Comparison of ENCODE assay signal across 14 cellular contexts in genomic region chr7:102568620-102569019, GRCh38. TPM values are rescaled to one million over a fixed set of nuclear protein-coding genes. Genes with fewer than 3 reads are reported as not detected.
DNase-seq lines count a peak whose midpoint lies in the region; ATAC-seq and TF ChIP-seq lines count a peak whose summit lies in the region.
"Not testable (repeated sequence)": the region's sequence is repeated elsewhere in the genome, so short reads cannot be mapped to it uniquely, and the experiment has no call there.
"Had no signal": no experiment of that assay in that cellular context is flagged by ENCODE, and none has a peak within 500 bp of the region (broad histone marks: within the 10 kb centered on the region; RNA-seq: fewer than 3 reads in every experiment).

No MANE protein-coding gene starts in this region.

- H3K4me1 ChIP-seq in heart left ventricle, lower lobe of right lung: not testable (repeated sequence)

- intact Hi-C loops in activated CD4-positive, alpha-beta T cell treated with anti-CD3 and anti-CD28 coated beads, Interleukin-2, amount 10 ng/mL, durations not matched to agents 24 days and 14 days (cut with micrococcal nuclease); heart left ventricle (cut with DNase I); lower lobe of right lung (cut with DNase I); posterior vena cava (cut with DNase I): not testable (repeated sequence)

- peaks cover 0 to 15% (median 0%) of the 10 kb centered on the region in 9 donors for H3K36me3 ChIP-seq in heart left ventricle
- H3K36me3 ChIP-seq in lower lobe of right lung: peaks cover 17% of the 10 kb centered on the region

- WGBS in heart left ventricle, 4 donors: 75 to 95% (median 93%) methylated on average over 4 to 5 of the region's 11 CpGs; no CpG with 5 or more reads in 1 of the 4 donors

- not testable (repeated sequence) for H3K9me3 Mint-ChIP-seq in activated CD4-positive, alpha-beta T cell treated with anti-CD3 and anti-CD28 coated beads, Interleukin-2, amount 10 ng/mL, durations not matched to agents 24 days and 14 days; chondrocyte (ENCODE audit: low read depth); osteocyte (ENCODE audit: unreplicated experiment)

- not testable (repeated sequence) for H3K27ac ChIP-seq in heart left ventricle, lower lobe of right lung

- not testable (repeated sequence) for H3K4me1 Mint-ChIP-seq in activated CD4-positive, alpha-beta T cell treated with anti-CD3 and anti-CD28 coated beads, Interleukin-2, amount 10 ng/mL, durations not matched to agents 24 days and 14 days; chondrocyte (ENCODE audit: low read depth); osteocyte (ENCODE audit: unreplicated experiment)

- not testable (repeated sequence) for TF ChIP-seq POLR2A in heart left ventricle (IDR thresholded peaks at IDR 0.05)

- ATAC-seq in heart left ventricle, left lobe of liver, lower lobe of right lung: not testable (repeated sequence)

- not testable (repeated sequence) for H3K9me3 ChIP-seq in heart left ventricle, lower lobe of right lung

- H3K27me3 ChIP-seq in heart left ventricle; lower lobe of right lung (ENCODE audit: low read depth): not testable (repeated sequence)

- TF ChIP-seq CTCF in chondrocyte (IDR thresholded peaks at IDR 0.05); heart left ventricle (IDR thresholded peaks at IDR 0.05); lower lobe of right lung (IDR thresholded peaks at IDR 0.05); osteocyte (IDR thresholded peaks at IDR 0.05): not testable (repeated sequence)

- H3K36me3 Mint-ChIP-seq in activated CD4-positive, alpha-beta T cell treated with anti-CD3 and anti-CD28 coated beads, Interleukin-2, amount 10 ng/mL, durations not matched to agents 24 days and 14 days (ENCODE audit: low read depth); chondrocyte (ENCODE audit: low read depth); osteocyte (ENCODE audit: unreplicated experiment): not testable (repeated sequence)

- H3K27me3 Mint-ChIP-seq in activated CD4-positive, alpha-beta T cell treated with anti-CD3 and anti-CD28 coated beads, Interleukin-2, amount 10 ng/mL, durations not matched to agents 24 days and 14 days; chondrocyte (ENCODE audit: low read depth); osteocyte (ENCODE audit: unreplicated experiment): not testable (repeated sequence)

- H3K4me3 ChIP-seq in heart left ventricle, lower lobe of right lung: not testable (repeated sequence)

- DNase-seq in activated CD4-positive, alpha-beta T cell treated with anti-CD3 and anti-CD28 coated beads, Interleukin-2, amount 10 ng/mL, durations not matched to agents 24 days and 14 days: peak; percentile 50
- DNase-seq in chondrocyte (ENCODE audit: low spot score): peak; percentile 72
- DNase-seq in heart left ventricle: peak in 3 of 5 donors; percentile 11 to 53 (median 21)
- peak; percentile 46 for DNase-seq in left lobe of liver (ENCODE audit: low spot score)
- peak; percentile 45 for DNase-seq in lower lobe of right lung
- DNase-seq in osteocyte (ENCODE audit: extremely low spot score, unreplicated experiment): peak; percentile 78
- DNase-seq in posterior vena cava (ENCODE audit: low spot score): peak; percentile 50

- H3K4me3 Mint-ChIP-seq in activated CD4-positive, alpha-beta T cell treated with anti-CD3 and anti-CD28 coated beads, Interleukin-2, amount 10 ng/mL, durations not matched to agents 24 days and 14 days; chondrocyte (ENCODE audit: unreplicated experiment); osteocyte (ENCODE audit: unreplicated experiment): not testable (repeated sequence)

- H3K27ac Mint-ChIP-seq in activated CD4-positive, alpha-beta T cell treated with anti-CD3 and anti-CD28 coated beads, Interleukin-2, amount 10 ng/mL, durations not matched to agents 24 days and 14 days; chondrocyte (ENCODE audit: unreplicated experiment); osteocyte (ENCODE audit: unreplicated experiment): not testable (repeated sequence)

RNA-seq across cellular contexts. Expression of gene POLR2J3, which starts 3.8 kb away (rescaled TPM):
- 49.3 and 50.9 TPM in 2 replicates for total RNA-seq in activated CD4-positive, alpha-beta T cell treated with anti-CD3 and anti-CD28 coated beads, Interleukin-2, amount 10 ng/mL, durations not matched to agents 24 days and 14 days
- 6.7 to 17.9 TPM (median 9.9 TPM) in 3 replicates for total RNA-seq in chondrocyte
- 10 to 100 TPM in 6 of 9 donors, 1 to 10 TPM in 3; 4.8 to 32.9 (median 12.0) TPM for total RNA-seq in heart left ventricle
- polyA plus RNA-seq in heart left ventricle: 10 to 100 TPM; 31.7 to 67.7 TPM
- total RNA-seq in left lobe of liver: 15.1 TPM
- 58.1 TPM for total RNA-seq in lower lobe of right lung
- total RNA-seq in osteocyte: 24.1 and 27.1 TPM in 2 replicates
- 10 to 100 TPM; 21.9 to 32.0 TPM for total RNA-seq in posterior vena cava

RNA-seq across cellular contexts. Expression of gene SPDYE2, which starts 17.6 kb away (rescaled TPM):
- total RNA-seq in activated CD4-positive, alpha-beta T cell treated with anti-CD3 and anti-CD28 coated beads, Interleukin-2, amount 10 ng/mL, durations not matched to agents 24 days and 14 days: 0.19 TPM in 1 of 2 replicates, not detected in the other
- total RNA-seq in chondrocyte (not detected in 3 replicates), heart left ventricle (under 1 TPM in 1 of 9 donors, not detected in 8; 0.24 TPM), left lobe of liver (not detected), lower lobe of right lung (not detected), osteocyte (not detected in 2 replicates), posterior vena cava (not detected)
- under 1 TPM in 1 of 2 donors, not detected in 1; 0.15 TPM for polyA plus RNA-seq in heart left ventricle
- total RNA-seq: CD8-positive, alpha-beta memory T cell; G401; GM23338; H4; H9 had no signal
- polyA plus RNA-seq: A549, CD14-positive monocyte had no signal

RNA-seq across cellular contexts. Expression of gene UPK3BL2, which starts 25.1 kb away (rescaled TPM):
- 14.1 and 19.2 TPM in 2 replicates for total RNA-seq in activated CD4-positive, alpha-beta T cell treated with anti-CD3 and anti-CD28 coated beads, Interleukin-2, amount 10 ng/mL, durations not matched to agents 24 days and 14 days
- total RNA-seq in chondrocyte: 3.3 to 4.0 TPM (median 3.3 TPM) in 3 replicates
- 10 to 100 TPM in 2 of 9 donors, 1 to 10 TPM in 7; 1.9 to 20.6 (median 5.7) TPM for total RNA-seq in heart left ventricle
- polyA plus RNA-seq in heart left ventricle: 1 to 10 TPM; 1.2 to 5.8 TPM
- total RNA-seq in left lobe of liver: 8.5 TPM
- 26.9 TPM for total RNA-seq in lower lobe of right lung
- 7.9 and 11.0 TPM in 2 replicates for total RNA-seq in osteocyte
- total RNA-seq in posterior vena cava: 10 to 100 TPM in 1 of 2 donors, 1 to 10 TPM in 1; 9.8 to 13.7 TPM
- total RNA-seq: G401 had no signal

RNA-seq across cellular contexts. Expression of gene RASA4, which starts 47.9 kb away (rescaled TPM):
- 52.8 and 54.1 TPM in 2 replicates for total RNA-seq in activated CD4-positive, alpha-beta T cell treated with anti-CD3 and anti-CD28 coated beads, Interleukin-2, amount 10 ng/mL, durations not matched to agents 24 days and 14 days
- total RNA-seq in chondrocyte (16.5 to 26.0 TPM (median 24.0 TPM) in 3 replicates), heart left ventricle (100 to 1,000 TPM in 1 of 9 donors, 10 to 100 TPM in 5, 1 to 10 TPM in 3; 6.3 to 106 (median 14.9) TPM), left lobe of liver (10.7 TPM), lower lobe of right lung (47.1 TPM), osteocyte (26.1 and 27.0 TPM in 2 replicates), posterior vena cava (10 to 100 TPM; 47.1 to 47.9 TPM)
- polyA plus RNA-seq in heart left ventricle: 1 to 10 TPM; 8.1 to 9.4 TPM

RNA-seq across cellular contexts. Expression of gene RASA4B, which starts 51.0 kb away (rescaled TPM):
- 27.1 and 28.6 TPM in 2 replicates for total RNA-seq in activated CD4-positive, alpha-beta T cell treated with anti-CD3 and anti-CD28 coated beads, Interleukin-2, amount 10 ng/mL, durations not matched to agents 24 days and 14 days
- total RNA-seq in chondrocyte: 7.5 to 12.3 TPM (median 9.9 TPM) in 3 replicates
- total RNA-seq in heart left ventricle: 10 to 100 TPM in 2 of 9 donors, 1 to 10 TPM in 7; 3.3 to 28.1 (median 7.1) TPM
- polyA plus RNA-seq in heart left ventricle: 1 to 10 TPM; 2.7 to 3.2 TPM
- total RNA-seq in left lobe of liver: 2.9 TPM
- total RNA-seq in lower lobe of right lung: 22.6 TPM
- 7.4 and 11.7 TPM in 2 replicates for total RNA-seq in osteocyte
- 10 to 100 TPM; 12.1 to 17.6 TPM for total RNA-seq in posterior vena cava

Comparison
In these comparisons a context has a peak if more than half of its experiments do, and no peak if none do; other contexts are left out.
1. DNase-seq: peak in every context shown above with its lines; median percentile 78 in osteocyte; 72 in chondrocyte; 50 in activated CD4-positive, alpha-beta T cell treated with anti-CD3 and anti-CD28 coated beads, Interleukin-2, amount 10 ng/mL, durations not matched to agents 24 days and 14 days; 50 in posterior vena cava; 46 in left lobe of liver; 45 in lower lobe of right lung; 21 in heart left ventricle.